18 cellular contexts compared by ENCODE assay signal in genomic region chr6:170074435-170074834, GRCh38.
"Had no signal": no experiment of that assay in that cellular context is flagged by ENCODE, and none has a peak within 500 bp of the region (broad histone marks: within the 10 kb centered on the region; RNA-seq: fewer than 3 reads in every experiment).

No MANE protein-coding gene starts in this region.

- ATAC-seq: activated T-helper 17 cell treated with anti-CD3 and anti-CD28 coated beads, Interleukin-2, amount 50 U/mL, for 72 hours; foreskin keratinocyte; left cardiac atrium; right lobe of liver; stimulated activated memory B cell treated with anti-CD40 and anti-IgM and Interleukin-4, amounts not matched to agents 10 μg/mL and 1 μg/mL and 100 μg/mL, for 72 hours; WTC11 had no signal

- H3K4me1 ChIP-seq: foreskin keratinocyte, right lobe of liver, SJSA1, vagina had no signal

- H3K27ac ChIP-seq: foreskin keratinocyte, right lobe of liver, SJSA1 had no signal

- H3K4me3 ChIP-seq: right lobe of liver, SJSA1, vagina had no signal

- H3K27me3 ChIP-seq: right lobe of liver, SJSA1, vagina had no signal

- DNase-seq: activated CD4-positive, alpha-beta T cell treated with anti-CD3 and anti-CD28 coated beads, Interleukin-2, amount 50 U/mL, for 1 hour; amniotic stem cell; central memory CD4-positive, alpha-beta T cell; effector memory CD4-positive, alpha-beta T cell; foreskin keratinocyte; glutamatergic neuron; mesendoderm; nephron progenitor cell; stimulated activated CD4-positive, alpha-beta T cell treated with anti-CD3 and anti-CD28 coated beads, Interleukin-12 subunit alpha, Interleukin-12 subunit beta, amount 100 ng/mL, for 4 hours; stimulated activated CD4-positive, alpha-beta T cell treated with anti-CD3 and anti-CD28 coated beads, Interleukin-2, amount 100 ng/mL, for 24 hours; SW 1271 had no signal

- H3K9me3 ChIP-seq: right lobe of liver, vagina had no signal

- H3K36me3 ChIP-seq: right lobe of liver, SJSA1, vagina had no signal
